In the genomic region with DNA sequence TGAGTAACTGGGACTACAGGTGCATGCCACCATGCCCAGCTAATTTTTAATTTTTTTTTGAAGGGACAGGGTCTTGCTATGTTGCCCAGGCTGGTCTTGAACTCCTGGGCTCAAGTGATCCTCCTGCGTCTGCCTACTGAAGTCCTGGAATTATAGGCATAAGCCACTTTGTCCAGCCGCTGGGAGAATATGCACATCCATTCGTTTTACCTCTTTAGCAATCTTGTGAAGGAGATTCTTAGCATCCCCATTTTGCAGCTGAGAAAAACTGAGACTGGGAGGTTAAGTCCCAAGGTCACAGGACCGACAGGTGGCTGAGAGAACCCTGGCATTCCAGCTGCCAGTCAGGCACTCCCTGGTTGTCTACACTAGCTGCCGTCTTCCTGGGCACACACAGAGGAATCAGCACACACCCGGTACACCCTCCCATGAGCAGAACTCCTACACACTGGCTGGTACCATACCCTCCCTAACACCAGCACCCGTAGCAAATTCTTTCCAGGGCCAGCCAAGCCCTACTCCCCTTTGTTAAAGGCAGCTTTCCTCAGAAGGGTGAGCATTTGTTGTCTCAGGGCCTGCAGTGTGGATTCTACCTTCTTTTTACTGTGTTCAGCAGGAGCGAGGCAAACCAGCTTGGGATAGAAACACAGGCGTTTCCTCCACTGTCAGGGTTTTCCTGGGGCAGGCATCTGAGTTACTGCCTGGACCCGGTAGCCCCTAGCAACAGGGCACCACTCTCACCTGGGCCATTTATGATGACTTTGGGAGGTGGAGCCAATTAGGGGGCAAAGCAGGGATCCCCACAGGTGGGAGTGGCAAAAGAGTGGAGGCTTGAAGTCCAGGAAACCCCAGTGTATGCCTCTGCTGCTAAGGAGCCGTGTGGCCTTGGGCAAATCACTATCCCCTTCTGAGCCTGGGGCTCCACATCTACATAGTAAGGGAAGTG, we compare ENCODE assay signal across 1 cellular context.
TF ChIP-seq lines count a peak whose summit lies in the region.

No MANE protein-coding gene starts in this region.

TF ChIP-seq in neural cell, 6 proteins besides CTCF, POLR2A, EP300 and RAD21 (continued from another document):
- TF ChIP-seq, protein P1, sequence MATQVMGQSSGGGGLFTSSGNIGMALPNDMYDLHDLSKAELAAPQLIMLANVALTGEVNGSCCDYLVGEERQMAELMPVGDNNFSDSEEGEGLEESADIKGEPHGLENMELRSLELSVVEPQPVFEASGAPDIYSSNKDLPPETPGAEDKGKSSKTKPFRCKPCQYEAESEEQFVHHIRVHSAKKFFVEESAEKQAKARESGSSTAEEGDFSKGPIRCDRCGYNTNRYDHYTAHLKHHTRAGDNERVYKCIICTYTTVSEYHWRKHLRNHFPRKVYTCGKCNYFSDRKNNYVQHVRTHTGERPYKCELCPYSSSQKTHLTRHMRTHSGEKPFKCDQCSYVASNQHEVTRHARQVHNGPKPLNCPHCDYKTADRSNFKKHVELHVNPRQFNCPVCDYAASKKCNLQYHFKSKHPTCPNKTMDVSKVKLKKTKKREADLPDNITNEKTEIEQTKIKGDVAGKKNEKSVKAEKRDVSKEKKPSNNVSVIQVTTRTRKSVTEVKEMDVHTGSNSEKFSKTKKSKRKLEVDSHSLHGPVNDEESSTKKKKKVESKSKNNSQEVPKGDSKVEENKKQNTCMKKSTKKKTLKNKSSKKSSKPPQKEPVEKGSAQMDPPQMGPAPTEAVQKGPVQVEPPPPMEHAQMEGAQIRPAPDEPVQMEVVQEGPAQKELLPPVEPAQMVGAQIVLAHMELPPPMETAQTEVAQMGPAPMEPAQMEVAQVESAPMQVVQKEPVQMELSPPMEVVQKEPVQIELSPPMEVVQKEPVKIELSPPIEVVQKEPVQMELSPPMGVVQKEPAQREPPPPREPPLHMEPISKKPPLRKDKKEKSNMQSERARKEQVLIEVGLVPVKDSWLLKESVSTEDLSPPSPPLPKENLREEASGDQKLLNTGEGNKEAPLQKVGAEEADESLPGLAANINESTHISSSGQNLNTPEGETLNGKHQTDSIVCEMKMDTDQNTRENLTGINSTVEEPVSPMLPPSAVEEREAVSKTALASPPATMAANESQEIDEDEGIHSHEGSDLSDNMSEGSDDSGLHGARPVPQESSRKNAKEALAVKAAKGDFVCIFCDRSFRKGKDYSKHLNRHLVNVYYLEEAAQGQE (IDR thresholded peaks at IDR 0.05; ENCODE audit: borderline replicate concordance), result no peak
- TF ChIP-seq MXI1 (conservative IDR thresholded peaks at IDR 0.05; ENCODE audit: poor library complexity, severe bottlenecking) (no peak), TAF1 (IDR thresholded peaks at IDR 0.05; ENCODE audit: low read depth) (no peak), POLR2AphosphoS5 (IDR thresholded peaks at IDR 0.05) (no peak)
